Comparison of ENCODE assay signal across 23 cellular contexts in genomic region chr14:57046175-57046574, GRCh38.
"Had no signal": no experiment of that assay in that cellular context is flagged by ENCODE, and none has a peak within 500 bp of the region (broad histone marks: within the 10 kb centered on the region; RNA-seq: fewer than 3 reads in every experiment).

No MANE protein-coding gene starts in this region.

- H3K4me1 ChIP-seq: esophagus muscularis mucosa, foreskin keratinocyte, gastroesophageal sphincter, heart left ventricle, left lung, lower lobe of right lung had no signal

- H3K27me3 ChIP-seq: esophagus muscularis mucosa, foreskin keratinocyte, hepatocyte, left lung had no signal

- H3K4me2 ChIP-seq: hepatocyte had no signal

- DNase-seq: dermis blood vessel endothelial cell; dorsolateral prefrontal cortex; effector CD4-positive, alpha-beta T cell; effector memory CD4-positive, alpha-beta T cell; foreskin keratinocyte; heart left ventricle; hypothalamus; left cardiac atrium; left lung; left ventricle myocardium superior; lower lobe of right lung; mesenchymal stem cell; mucosa of descending colon; naive B cell had no signal

- H3K9me3 ChIP-seq: esophagus muscularis mucosa, gastroesophageal sphincter, heart left ventricle, left lung, lower lobe of right lung, mucosa of descending colon had no signal

- H3K79me2 ChIP-seq: hepatocyte had no signal

- H3K27ac ChIP-seq: coronary artery, dorsolateral prefrontal cortex, esophagus muscularis mucosa, foreskin keratinocyte, gastroesophageal sphincter, heart left ventricle, hepatocyte, left lung, lower lobe of right lung had no signal

- FAIRE-seq: colon, endothelial cell of umbilical vein, frontal cortex, islet of Langerhans, keratinocyte had no signal

- H3K36me3 ChIP-seq: esophagus muscularis mucosa, gastroesophageal sphincter, heart left ventricle, left lung, lower lobe of right lung had no signal

- H2AFZ ChIP-seq: hepatocyte had no signal

- ATAC-seq: foreskin keratinocyte, gastroesophageal sphincter, heart left ventricle, left cardiac atrium, left lung, left ventricle myocardium superior, lower lobe of right lung, mucosa of descending colon had no signal

- H3K4me3 ChIP-seq: coronary artery, dorsolateral prefrontal cortex, esophagus muscularis mucosa, gastroesophageal sphincter, heart left ventricle, hepatocyte, left lung, lower lobe of right lung, mucosa of descending colon had no signal
